Comparison of ENCODE assay signal across 21 cellular contexts in the genomic region with DNA sequence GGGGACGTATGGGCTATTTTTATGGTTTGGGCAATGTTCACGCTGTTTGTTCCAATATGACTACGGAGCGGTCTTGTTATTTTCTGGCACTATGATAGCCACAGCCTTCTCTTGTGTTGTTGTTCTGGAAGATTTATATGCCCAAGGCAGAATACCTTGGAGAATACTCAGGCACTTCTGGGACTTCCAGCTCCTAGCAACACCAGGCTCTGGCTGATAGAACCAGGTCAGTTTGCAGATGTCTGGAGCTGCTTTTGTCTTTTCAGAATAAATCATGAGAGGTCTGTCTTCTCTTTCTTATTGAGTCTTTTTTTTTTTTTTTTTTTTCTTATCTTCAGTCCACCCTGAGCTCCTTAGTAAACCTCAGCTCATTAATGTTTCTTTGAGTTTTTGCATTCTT.
DNase-seq lines count a peak whose midpoint lies in the region; ATAC-seq, FAIRE-seq and TF ChIP-seq lines count a peak whose summit lies in the region.
"Had no signal": no experiment of that assay in that cellular context is flagged by ENCODE, and none has a peak within 500 bp of the region (broad histone marks: within the 10 kb centered on the region; RNA-seq: fewer than 3 reads in every experiment).

No MANE protein-coding gene starts in this region.

- no peak overlapping the region for H3K4me2 ChIP-seq in K562 (ENCODE audit: insufficient read depth, low read length)
- H3K4me2 ChIP-seq: A549, GM23338 had no signal

- TF ChIP-seq CTCF in K562 (IDR thresholded peaks at IDR 0.05 in 2 of 3, conservative IDR thresholded peaks at IDR 0.05 in 1 of 3; ENCODE audit: insufficient read depth in 2 of 3, low read depth in 1 of 3, low read length in 3 of 3) (no peak), fibroblast of villous mesenchyme (IDR thresholded peaks at IDR 0.05; ENCODE audit: insufficient read depth, low read depth, low read length) (no peak), osteocyte (IDR thresholded peaks at IDR 0.05) (no peak), prostate gland (IDR thresholded peaks at IDR 0.05) (no peak)

- H3K4me3 ChIP-seq in K562, result no peak overlapping the region
- H3K4me3 ChIP-seq in fibroblast of villous mesenchyme (ENCODE audit: low read depth, low read length), result no peak overlapping the region
- H3K4me3 ChIP-seq in prostate gland, result no peak overlapping the region
- H3K4me3 ChIP-seq: A549, GM23338 had no signal

- 0% methylated on average over 4 of the region's 4 CpGs for WGBS in K562 (ENCODE audit: insufficient coverage, low coverage, missing lambda C conversion rate)
- WGBS in prostate gland, result 57% methylated on average over 4 of the region's 4 CpGs

- H3K27ac ChIP-seq in K562 (ENCODE audit: extremely low read depth, low read depth, low read length) (no peak overlapping the region), prostate gland (no peak overlapping the region)
- H3K27ac ChIP-seq: 22Rv1, A549 had no signal

- DNase-seq in NCI-H1417 (lab: John Stamatoyannopoulos, UW) (peak in 2 of 3 experiments; percentile 26 to 81), NCI-H1417 treated with DMSO at 0.1 percent for 48 hours (lab: John Stamatoyannopoulos, UW) (no peak), K562 (ENCODE audit: extremely low read depth in 1 of 4, low spot score in 3 of 4) (no peak), fibroblast of villous mesenchyme (ENCODE audit: low read depth) (peak; percentile 3), osteocyte (ENCODE audit: extremely low spot score, unreplicated experiment) (peak; percentile 5), HEK293T (ENCODE audit: extremely low spot score) (no peak), SW480 (ENCODE audit: low spot score) (no peak), prostate gland (ENCODE audit: low spot score) (no peak)
- DNase-seq: AML-193; CD4-positive, alpha-beta memory T cell; DMS153; DMS79; GDM1; HCEC 1CT; HFFc6 had no signal

- H3K36me3 Mint-ChIP-seq in osteocyte (ENCODE audit: unreplicated experiment), result no peaks in the 10 kb centered on the region
- H3K36me3 Mint-ChIP-seq: CD14-positive monocyte; CD4-positive, alpha-beta memory T cell had no signal

- no peaks in the 10 kb centered on the region for H3K9me3 ChIP-seq in K562 (replicated peaks; ENCODE audit: control insufficient read depth, insufficient read depth, low read depth, low read length)
- H3K9me3 ChIP-seq in prostate gland, result no peaks in the 10 kb centered on the region
- H3K9me3 ChIP-seq: A549 had no signal

- no peak overlapping the region for H3K27ac Mint-ChIP-seq in osteocyte (ENCODE audit: unreplicated experiment)
- H3K27ac Mint-ChIP-seq: CD14-positive monocyte; CD4-positive, alpha-beta memory T cell; GM23338; HFFc6 had no signal

- CTCF ChIA-PET in K562 (lab: Yijun Ruan, JAX; ENCODE audit: low intra/inter-chr PET ratio) (no interaction called here), HEK293T (lab: Yijun Ruan, JAX) (no interaction called here)

- no peaks in the 10 kb centered on the region for H3K4me1 Mint-ChIP-seq in osteocyte (ENCODE audit: unreplicated experiment)
- H3K4me1 Mint-ChIP-seq: CD14-positive monocyte; CD4-positive, alpha-beta memory T cell; GM23338 had no signal

- no peak for ATAC-seq in K562
- ATAC-seq: A549, GM23338 had no signal

- FAIRE-seq in K562 (lab: Jason Lieb, UNC), result peak; percentile 6
- FAIRE-seq: A549, H54, HTR-8/SVneo had no signal

- H3K79me2 ChIP-seq in K562 (ENCODE audit: control insufficient read depth, insufficient read depth, low read length), result no peaks in the 10 kb centered on the region

- intact Hi-C loops in K562 (cut with micrococcal nuclease), result no loop called here
- intact Hi-C loops in prostate gland (cut with DNase I), result no loop called here

- TF ChIP-seq POLR2A in K562 (conservative IDR thresholded peaks at IDR 0.05) (no peak), prostate gland (IDR thresholded peaks at IDR 0.05) (no peak)

- no peak overlapping the region for H2AFZ ChIP-seq in K562 (ENCODE audit: low read depth, low read length)

- H3K4me1 ChIP-seq in K562 (replicated peaks in 1 of 2; ENCODE audit: control insufficient read depth in 2 of 2, insufficient read depth in 2 of 2, low read length in 2 of 2) (no peaks in the 10 kb centered on the region), prostate gland (replicated peaks) (no peaks in the 10 kb centered on the region)

- in situ Hi-C loops in K562 (cut with MboI), result no loop called here

- TF ChIP-seq RAD21 in K562 (CRISPR knock-in tag; conservative IDR thresholded peaks at IDR 0.05 in 1 of 2, IDR thresholded peaks at IDR 0.05 in 1 of 2), result no peak

- no peak for TF ChIP-seq EP300 in K562 (IDR thresholded peaks at IDR 0.05; ENCODE audit: low read length)

- H3K4me3 Mint-ChIP-seq in osteocyte (ENCODE audit: unreplicated experiment), result no peak overlapping the region
- H3K4me3 Mint-ChIP-seq: CD14-positive monocyte, GM23338, HFFc6 had no signal

- no peaks in the 10 kb centered on the region for H3K36me3 ChIP-seq in K562 (ENCODE audit: control insufficient read depth, insufficient read depth, low read length)
- no peaks in the 10 kb centered on the region for H3K36me3 ChIP-seq in prostate gland

- no peaks in the 10 kb centered on the region for H4K20me1 ChIP-seq in K562 (replicated peaks; ENCODE audit: control insufficient read depth, insufficient read depth, low read length)

- no TSS peak for BruUV-seq in K562 (replicated peaks; lab: Mats Ljungman, UMichigan)

- H3K9me3 Mint-ChIP-seq in osteocyte (ENCODE audit: unreplicated experiment), result peaks cover 28% of the 10 kb centered on the region
- H3K9me3 Mint-ChIP-seq: GM23338 had no signal

- H3K27me3 Mint-ChIP-seq in osteocyte (ENCODE audit: unreplicated experiment), result no peaks in the 10 kb centered on the region
- H3K27me3 Mint-ChIP-seq: CD4-positive, alpha-beta memory T cell had no signal

- H3K9ac ChIP-seq in K562 (ENCODE audit: insufficient read depth in 1 of 2, low read depth in 2 of 2, low read length in 2 of 2), result no peak overlapping the region

- POLR2A ChIA-PET in K562 (lab: Yijun Ruan, JAX), result no interaction called here
- POLR2A ChIA-PET in HEK293T (lab: Yijun Ruan, JAX), result no interaction called here

- H3K27me3 ChIP-seq in K562 (ENCODE audit: control insufficient read depth in 2 of 2, insufficient read depth in 2 of 2, low read length in 2 of 2) (0 out of 5 replicates have a peak, but pooled peaks cover 0 to 4% of the 10 kb centered on the region in 2 experiments), prostate gland (replicated peaks; ENCODE audit: insufficient read depth) (no peaks in the 10 kb centered on the region)

- no peaks in the 10 kb centered on the region for H3K9me1 ChIP-seq in K562 (ENCODE audit: control insufficient read depth, insufficient read depth, low read length)

TF ChIP-seq in K562, 482 proteins besides CTCF, POLR2A, EP300 and RAD21 (continues in another document):
- TF ChIP-seq, protein P1, sequence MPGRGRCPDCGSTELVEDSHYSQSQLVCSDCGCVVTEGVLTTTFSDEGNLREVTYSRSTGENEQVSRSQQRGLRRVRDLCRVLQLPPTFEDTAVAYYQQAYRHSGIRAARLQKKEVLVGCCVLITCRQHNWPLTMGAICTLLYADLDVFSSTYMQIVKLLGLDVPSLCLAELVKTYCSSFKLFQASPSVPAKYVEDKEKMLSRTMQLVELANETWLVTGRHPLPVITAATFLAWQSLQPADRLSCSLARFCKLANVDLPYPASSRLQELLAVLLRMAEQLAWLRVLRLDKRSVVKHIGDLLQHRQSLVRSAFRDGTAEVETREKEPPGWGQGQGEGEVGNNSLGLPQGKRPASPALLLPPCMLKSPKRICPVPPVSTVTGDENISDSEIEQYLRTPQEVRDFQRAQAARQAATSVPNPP (IDR thresholded peaks at IDR 0.05; ENCODE audit: borderline replicate concordance, insufficient read depth, insufficient read length), result no peak
- TF ChIP-seq MCM2 (IDR thresholded peaks at IDR 0.05; ENCODE audit: low read depth) (no peak), RHOXF2B (CRISPR knock-in tag; conservative IDR thresholded peaks at IDR 0.05) (no peak), GABPA (tag; conservative IDR thresholded peaks at IDR 0.05; ENCODE audit: low read depth) (no peak)
- TF ChIP-seq, protein P2, sequence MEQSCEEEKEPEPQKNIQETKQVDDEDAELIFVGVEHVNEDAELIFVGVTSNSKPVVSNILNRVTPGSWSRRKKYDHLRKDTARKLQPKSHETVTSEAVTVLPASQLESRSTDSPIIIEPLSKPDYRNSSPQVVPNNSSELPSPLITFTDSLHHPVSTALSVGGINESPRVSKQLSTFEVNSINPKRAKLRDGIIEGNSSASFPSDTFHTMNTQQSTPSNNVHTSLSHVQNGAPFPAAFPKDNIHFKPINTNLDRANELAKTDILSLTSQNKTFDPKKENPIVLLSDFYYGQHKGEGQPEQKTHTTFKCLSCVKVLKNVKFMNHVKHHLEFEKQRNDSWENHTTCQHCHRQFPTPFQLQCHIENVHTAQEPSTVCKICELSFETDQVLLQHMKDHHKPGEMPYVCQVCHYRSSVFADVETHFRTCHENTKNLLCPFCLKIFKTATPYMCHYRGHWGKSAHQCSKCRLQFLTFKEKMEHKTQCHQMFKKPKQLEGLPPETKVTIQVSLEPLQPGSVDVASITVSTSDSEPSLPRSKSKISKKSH (CRISPR knock-in tag; IDR thresholded peaks at IDR 0.05), result no peak

TF ChIP-seq in HEK293T, 16 proteins besides CTCF, POLR2A, EP300 and RAD21:
- TF ChIP-seq, protein P3, sequence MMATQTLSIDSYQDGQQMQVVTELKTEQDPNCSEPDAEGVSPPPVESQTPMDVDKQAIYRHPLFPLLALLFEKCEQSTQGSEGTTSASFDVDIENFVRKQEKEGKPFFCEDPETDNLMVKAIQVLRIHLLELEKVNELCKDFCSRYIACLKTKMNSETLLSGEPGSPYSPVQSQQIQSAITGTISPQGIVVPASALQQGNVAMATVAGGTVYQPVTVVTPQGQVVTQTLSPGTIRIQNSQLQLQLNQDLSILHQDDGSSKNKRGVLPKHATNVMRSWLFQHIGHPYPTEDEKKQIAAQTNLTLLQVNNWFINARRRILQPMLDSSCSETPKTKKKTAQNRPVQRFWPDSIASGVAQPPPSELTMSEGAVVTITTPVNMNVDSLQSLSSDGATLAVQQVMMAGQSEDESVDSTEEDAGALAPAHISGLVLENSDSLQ (IDR thresholded peaks at IDR 0.05), result no peak
- no peak for TF ChIP-seq L3MBTL2 (conservative IDR thresholded peaks at IDR 0.05)
- TF ChIP-seq FOXM1 (IDR thresholded peaks at IDR 0.05; ENCODE audit: borderline replicate concordance), result no peak
- TF ChIP-seq BHLHE40 (IDR thresholded peaks at IDR 0.05; ENCODE audit: borderline replicate concordance), result no peak
- TF ChIP-seq ZNF384 (IDR thresholded peaks at IDR 0.05), result no peak
- TF ChIP-seq LEF1 (IDR thresholded peaks at IDR 0.05; ENCODE audit: borderline replicate concordance), result no peak
- no peak for TF ChIP-seq CTBP1 (IDR thresholded peaks at IDR 0.05; ENCODE audit: borderline replicate concordance)
- no peak for TF ChIP-seq TARDBP (IDR thresholded peaks at IDR 0.05)
- no peak for TF ChIP-seq ELF4 (IDR thresholded peaks at IDR 0.05)

Comparison
In these comparisons a context has a peak if more than half of its experiments do, and no peak if none do; other contexts are left out.
1. DNase-seq: peak in NCI-H1417 (2 of 3), fibroblast of villous mesenchyme (single experiment) and osteocyte (single experiment); none in NCI-H1417 treated with DMSO at 0.1 percent for 48 hours (single experiment), K562 (0 of 4), HEK293T (single experiment), SW480 (single experiment) and prostate gland (single experiment).